In the genomic region with DNA sequence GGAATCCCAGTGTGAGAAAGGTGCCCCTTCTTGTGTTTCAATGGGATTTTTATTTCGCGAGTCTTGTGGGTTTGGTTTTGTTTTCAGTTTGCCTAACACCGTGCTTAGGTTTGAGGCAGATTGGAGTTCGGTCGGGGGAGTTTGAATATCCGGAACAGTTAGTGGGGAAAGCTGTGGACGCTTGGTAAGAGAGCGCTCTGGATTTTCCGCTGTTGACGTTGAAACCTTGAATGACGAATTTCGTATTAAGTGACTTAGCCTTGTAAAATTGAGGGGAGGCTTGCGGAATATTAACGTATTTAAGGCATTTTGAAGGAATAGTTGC, we compare ENCODE assay signal across 8 cellular contexts. TPM values are rescaled to one million over a fixed set of nuclear protein-coding genes. Genes with fewer than 3 reads are reported as not detected.
DNase-seq lines count a peak whose midpoint lies in the region; ATAC-seq, FAIRE-seq and TF ChIP-seq lines count a peak whose summit lies in the region.

No MANE protein-coding gene starts in this region.

- peaks cover 16% of the 10 kb centered on the region for H3K4me1 ChIP-seq in GM12878 (ENCODE audit: control insufficient read depth, insufficient read depth, low read length)
- H3K4me1 ChIP-seq in lower lobe of right lung, result peaks cover 25% of the 10 kb centered on the region
- H3K4me1 ChIP-seq in suprapubic skin, result peaks cover 60% of the 10 kb centered on the region

- in situ Hi-C loops in GM12878 (cut with MboI), result loop anchor here (5.0 kb wide), 1 partner anchor 36 kb away; the partner anchor contains the start of gene TRPV2
- in situ Hi-C loops in ACHN (cut with HindIII; ENCODE audit: low pct_ligation_motif_present, low pct_unique_long_range_greater_than_20kb, low sequenced_read_pairs), result loop anchor here (25.0 kb wide), 1 partner anchor 131 kb away; no protein-coding TSS in a partner anchor

- CTCF ChIA-PET in GM12878 (lab: Yijun Ruan, JAX), result interaction anchor here (1.0 to 4.5 kb wide), 5 partner anchors 18 to 71 kb away, joined by 3 to 53 read pairs (median 4); partner anchors contain the start of gene TRPV2

- peak overlapping the region; percentile 100 for H3K27ac ChIP-seq in GM12878 (ENCODE audit: control insufficient read depth, insufficient read depth)
- peak overlapping the region; percentile 92 for H3K27ac ChIP-seq in lower lobe of right lung
- H3K27ac ChIP-seq in suprapubic skin, result peak overlapping the region; percentile 93

- TF ChIP-seq POLR2A in GM12878 (IDR thresholded peaks at IDR 0.05; ENCODE audit: low read depth, low read length) (no peak), suprapubic skin (IDR thresholded peaks at IDR 0.05) (no peak)

- intact Hi-C loops in GM12878 (cut with micrococcal nuclease; ENCODE audit: unreplicated experiment), result loop anchor here (2.0 kb wide), 1 partner anchor 57 kb away; no protein-coding TSS in a partner anchor
- intact Hi-C loops in lower lobe of right lung (cut with DNase I), result no loop called here

- RAD21 ChIA-PET in GM12878 (lab: Charles Lee; ENCODE audit: unreplicated experiment), result interaction anchor here (0.9 to 2.3 kb wide), 6 partner anchors 18 to 93 kb away, joined by 3 to 18 read pairs (median 5); partner anchors contain the start of gene TRPV2

- TF ChIP-seq EP300 in GM12878 (IDR thresholded peaks at IDR 0.05; ENCODE audit: borderline replicate concordance in 1 of 2, control insufficient read depth in 1 of 2, low read depth in 2 of 2, low read length in 2 of 2), result no peak
- TF ChIP-seq EP300 in suprapubic skin (IDR thresholded peaks at IDR 0.05), result no peak

- peak overlapping the region; percentile 85 for H3K9ac ChIP-seq in GM12878 (ENCODE audit: control insufficient read depth, insufficient read depth, low read length)

- peak overlapping the region; percentile 59 for H3K4me3 ChIP-seq in Jurkat, Clone E6-1 (ENCODE audit: low read length)
- H3K4me3 ChIP-seq in GM12878 (peak overlapping the region; percentile 76), lower lobe of right lung (peak overlapping the region; percentile 75), suprapubic skin (peak overlapping the region; percentile 80)

- H3K9me3 ChIP-seq in GM12878 (replicated peaks; ENCODE audit: control insufficient read depth, insufficient read depth, low read length), result no peaks in the 10 kb centered on the region; the same call in 2 of the 3 replicates
- no peaks in the 10 kb centered on the region for H3K9me3 ChIP-seq in lower lobe of right lung
- no peaks in the 10 kb centered on the region for H3K9me3 ChIP-seq in suprapubic skin

- TF ChIP-seq RAD21 in GM12878 (IDR thresholded peaks at IDR 0.05; ENCODE audit: insufficient read depth, low read depth, low read length), result no peak

- H2AFZ ChIP-seq in GM12878 (ENCODE audit: control insufficient read depth, low read depth, low read length), result no peak overlapping the region

- TF ChIP-seq CTCF in GM12878 (IDR thresholded peaks at IDR 0.05 in 2 of 3, conservative IDR thresholded peaks at IDR 0.05 in 1 of 3; ENCODE audit: control insufficient read depth in 2 of 3, extremely low read depth in 1 of 3, insufficient read depth in 1 of 3, low read depth in 3 of 3, low read length in 3 of 3), result no peak
- TF ChIP-seq CTCF in lower lobe of right lung (IDR thresholded peaks at IDR 0.05), result no peak
- TF ChIP-seq CTCF in suprapubic skin (IDR thresholded peaks at IDR 0.05), result no peak

- peak; percentile 9 for ATAC-seq in GM19395 (IDR thresholded peaks at IDR 0.05; ENCODE audit: unreplicated experiment)
- peak; percentile 5 for ATAC-seq in GM12878
- peak in 1 of 2 donors; percentile 2 for ATAC-seq in lower lobe of right lung
- no peak for ATAC-seq in left lobe of liver

- peaks cover 4% of the 10 kb centered on the region for H4K20me1 ChIP-seq in GM12878 (ENCODE audit: control insufficient read depth, insufficient read depth)

- 1% methylated on average over 14 of the region's 14 CpGs for WGBS in GM12878 (ENCODE audit: insufficient coverage, insufficient replicate concordance, low lambda C conversion rate, missing lambda C conversion rate)
- WGBS in suprapubic skin, result 6% methylated on average over 14 of the region's 14 CpGs

- no peak for DNase-seq in Jurkat, Clone E6-1 (ENCODE audit: low read depth, low spot score)
- no peak for DNase-seq in GM12878 (ENCODE audit: low read depth, low spot score)
- no peak for DNase-seq in lower lobe of right lung
- no peak for DNase-seq in suprapubic skin (ENCODE audit: low spot score in 2 of 2)
- no peak for DNase-seq in T1000 (lab: John Stamatoyannopoulos, UW)
- no peak for DNase-seq in ACHN
- no peak for DNase-seq in left lobe of liver (ENCODE audit: low spot score)

- FAIRE-seq in GM12878 (lab: Jason Lieb, UNC), result no peak

- SMC1A ChIA-PET in GM12878 (lab: Charles Lee; ENCODE audit: uncharacterized antibody, unreplicated experiment), result interaction anchor here (1.0 to 3.0 kb wide), 6 partner anchors 18 to 60 kb away, joined by 3 to 25 read pairs (median 5); partner anchors contain the start of gene TRPV2

- H3K36me3 ChIP-seq in GM12878 (ENCODE audit: control insufficient read depth in 2 of 2, insufficient read depth in 2 of 2, low read length in 1 of 2), result peaks cover 4 to 11% of the 10 kb centered on the region in 2 experiments
- H3K36me3 ChIP-seq in lower lobe of right lung, result peaks cover 30% of the 10 kb centered on the region
- peaks cover 19% of the 10 kb centered on the region for H3K36me3 ChIP-seq in suprapubic skin

- POLR2A ChIA-PET in GM12878 (lab: Charles Lee), result interaction anchor here (1.0 to 3.2 kb wide), 10 partner anchors 17 to 154 kb away, joined by 3 to 37 read pairs (median 8); partner anchors contain the start of gene TRPV2

- H3K27me3 ChIP-seq in GM12878 (replicated peaks in 1 of 2; ENCODE audit: control insufficient read depth in 2 of 2, insufficient read depth in 2 of 2, low read length in 1 of 2), result no peaks in the 10 kb centered on the region
- H3K27me3 ChIP-seq in lower lobe of right lung (ENCODE audit: low read depth), result no peaks in the 10 kb centered on the region
- H3K27me3 ChIP-seq in suprapubic skin, result no peaks in the 10 kb centered on the region

- BruUV-seq in GM12878 (replicated peaks; lab: Mats Ljungman, UMichigan), result no TSS peak

- H3K4me2 ChIP-seq in GM12878 (ENCODE audit: control insufficient read depth, insufficient read depth), result peak overlapping the region; percentile 83

- peaks cover 31% of the 10 kb centered on the region for H3K79me2 ChIP-seq in GM12878 (ENCODE audit: control insufficient read depth, insufficient read depth, low read length)

RNA-seq across cellular contexts. Expression of gene UBB, which starts 0.6 kb away (rescaled TPM):
- 940 TPM for polyA plus RNA-seq in Jurkat, Clone E6-1 (2012; ENCODE audit: insufficient read depth, insufficient read length)
- total RNA-seq in GM12878 (2013; cell fraction: nucleolus; rRNA removed), result 114 and 119 TPM in 2 replicates
- total RNA-seq in GM12878 (2014; rRNA removed) (2,686 and 2,754 TPM in 2 replicates), GM12878 (2014; rRNA removed; fragmentation: Illumina TruSeq; extraction: Trizol) (1,488 and 1,495 TPM in 2 replicates), GM12878 (2021) (1,455 and 1,463 TPM in 2 replicates), lower lobe of right lung (1,803 TPM), suprapubic skin (100 to 1,000 TPM; 469 to 764 (median 628) TPM), left lobe of liver (1,692 TPM)
- polyA plus RNA-seq in GM12878 (2011; ENCODE audit: low read depth), result 1,026 TPM
- polyA plus RNA-seq in GM12878 (2011; rRNA removed) (608 and 1,133 TPM in 2 replicates), GM12878 (2014; fragmentation: Illumina TruSeq; extraction: Trizol) (1,621 and 1,633 TPM in 2 replicates), GM12878 (2014; fragmentation: Nextera tagmentation; extraction: Ambion mirVana) (1,000 to 10,000 TPM; 4,008 to 4,246 TPM), GM12878 (2014; rRNA removed) (2,006 and 2,356 TPM in 2 replicates), GM12878 (2016; fragmentation: Nextera tagmentation; extraction: Ambion mirVana) (1,000 to 10,000 TPM; 2,193 to 2,309 TPM)
- 2,029 and 2,469 TPM in 2 replicates for polyA plus RNA-seq in GM12878 (2011; cell fraction: cytosol; rRNA removed)
- 935 and 994 TPM in 2 replicates for polyA plus RNA-seq in GM12878 (2011; cell fraction: nucleus; rRNA removed)
- polyA plus RNA-seq in GM12878 (2012), result 1,643 and 1,891 TPM in 2 replicates
- 1,101 and 1,306 TPM in 2 replicates for polyA minus RNA-seq in GM12878 (2011; rRNA and poly(A)+ RNA removed)
- polyA minus RNA-seq in GM12878 (2011; cell fraction: cytosol; rRNA and poly(A)+ RNA removed), result 411 and 476 TPM in 2 replicates
- 196 and 307 TPM in 2 replicates for polyA minus RNA-seq in GM12878 (2011; cell fraction: nucleus; rRNA and poly(A)+ RNA removed)

RNA-seq across cellular contexts. Expression of gene CENPV, which starts 28.2 kb away (rescaled TPM):
- 218 TPM for polyA plus RNA-seq in Jurkat, Clone E6-1 (2012; ENCODE audit: insufficient read depth, insufficient read length)
- 30.7 and 33.5 TPM in 2 replicates for total RNA-seq in GM12878 (2013; cell fraction: nucleolus; rRNA removed)
- total RNA-seq in GM12878 (2014; rRNA removed), result 84.2 and 93.2 TPM in 2 replicates
- 87.5 and 90.7 TPM in 2 replicates for total RNA-seq in GM12878 (2014; rRNA removed; fragmentation: Illumina TruSeq; extraction: Trizol)
- total RNA-seq in GM12878 (2021), result 94.9 and 98.6 TPM in 2 replicates
- 55.4 TPM for polyA plus RNA-seq in GM12878 (2011; ENCODE audit: low read depth)
- 83.7 and 93.4 TPM in 2 replicates for polyA plus RNA-seq in GM12878 (2011; rRNA removed)
- 75.3 and 100 TPM in 2 replicates for polyA plus RNA-seq in GM12878 (2011; cell fraction: cytosol; rRNA removed)
- polyA plus RNA-seq in GM12878 (2011; cell fraction: nucleus; rRNA removed), result 88.9 and 92.2 TPM in 2 replicates
- 48.3 and 50.3 TPM in 2 replicates for polyA plus RNA-seq in GM12878 (2012)
- polyA plus RNA-seq in GM12878 (2014; fragmentation: Illumina TruSeq; extraction: Trizol), result 80.1 and 94.1 TPM in 2 replicates
- polyA plus RNA-seq in GM12878 (2014; fragmentation: Nextera tagmentation; extraction: Ambion mirVana), result 10 to 100 TPM; 22.5 to 68.0 TPM
- 77.5 and 86.0 TPM in 2 replicates for polyA plus RNA-seq in GM12878 (2014; rRNA removed)
- polyA plus RNA-seq in GM12878 (2016; fragmentation: Nextera tagmentation; extraction: Ambion mirVana), result 10 to 100 TPM; 70.8 to 72.7 TPM
- polyA minus RNA-seq in GM12878 (2011; rRNA and poly(A)+ RNA removed), result 41.9 and 43.8 TPM in 2 replicates
- polyA minus RNA-seq in GM12878 (2011; cell fraction: cytosol; rRNA and poly(A)+ RNA removed), result 8.3 and 11.1 TPM in 2 replicates
- polyA minus RNA-seq in GM12878 (2011; cell fraction: nucleus; rRNA and poly(A)+ RNA removed), result 11.2 and 14.4 TPM in 2 replicates
- total RNA-seq in lower lobe of right lung, result 17.3 TPM
- total RNA-seq in suprapubic skin, result 1 to 10 TPM in 3 of 4 donors, under 1 TPM in 1; 0.70 to 3.7 (median 1.8) TPM
- 22.8 TPM for total RNA-seq in left lobe of liver

RNA-seq across cellular contexts. Expression of gene TRPV2, which starts 33.9 kb away (rescaled TPM):
- 43.1 TPM for polyA plus RNA-seq in Jurkat, Clone E6-1 (2012; ENCODE audit: insufficient read depth, insufficient read length)
- total RNA-seq in GM12878 (2013; cell fraction: nucleolus; rRNA removed), result 149 and 160 TPM in 2 replicates
- 59.4 and 61.3 TPM in 2 replicates for total RNA-seq in GM12878 (2014; rRNA removed)
- total RNA-seq in GM12878 (2014; rRNA removed; fragmentation: Illumina TruSeq; extraction: Trizol), result 25.6 and 29.7 TPM in 2 replicates
- 87.4 and 93.7 TPM in 2 replicates for total RNA-seq in GM12878 (2021)
- polyA plus RNA-seq in GM12878 (2011; ENCODE audit: low read depth), result 30.3 TPM
- 33.3 and 82.6 TPM in 2 replicates for polyA plus RNA-seq in GM12878 (2011; rRNA removed)
- polyA plus RNA-seq in GM12878 (2011; cell fraction: cytosol; rRNA removed), result 82.4 and 108 TPM in 2 replicates
- 175 and 207 TPM in 2 replicates for polyA plus RNA-seq in GM12878 (2011; cell fraction: nucleus; rRNA removed)
- polyA plus RNA-seq in GM12878 (2012), result 53.6 and 60.7 TPM in 2 replicates
- 15.4 and 27.3 TPM in 2 replicates for polyA plus RNA-seq in GM12878 (2014; fragmentation: Illumina TruSeq; extraction: Trizol)
- polyA plus RNA-seq in GM12878 (2014; fragmentation: Nextera tagmentation; extraction: Ambion mirVana), result 10 to 100 TPM in 1 of 2 experiments, 1 to 10 TPM in 1; 8.9 to 29.2 TPM
- polyA plus RNA-seq in GM12878 (2014; rRNA removed), result 48.8 and 58.4 TPM in 2 replicates
- 10 to 100 TPM; 83.6 to 94.4 TPM for polyA plus RNA-seq in GM12878 (2016; fragmentation: Nextera tagmentation; extraction: Ambion mirVana)
- 96.8 and 119 TPM in 2 replicates for polyA minus RNA-seq in GM12878 (2011; rRNA and poly(A)+ RNA removed)
- polyA minus RNA-seq in GM12878 (2011; cell fraction: cytosol; rRNA and poly(A)+ RNA removed), result 62.9 and 70.0 TPM in 2 replicates
- 41.5 and 63.6 TPM in 2 replicates for polyA minus RNA-seq in GM12878 (2011; cell fraction: nucleus; rRNA and poly(A)+ RNA removed)
- total RNA-seq in lower lobe of right lung, result 120 TPM
- total RNA-seq in suprapubic skin, result 10 to 100 TPM in 1 of 4 donors, 1 to 10 TPM in 3; 3.0 to 13.9 (median 7.9) TPM
- total RNA-seq in left lobe of liver, result 3.1 TPM
